In genomic region chr4:89285735-89286134, GRCh38 we compare ENCODE assay signal across 17 cellular contexts. TPM values are rescaled to one million over a fixed set of nuclear protein-coding genes. Genes with fewer than 3 reads are reported as not detected.
A peak's percentile ranks its signal among the peaks of the same experiment; 100 is the strongest.
DNase-seq lines count a peak whose midpoint lies in the region; ATAC-seq, FAIRE-seq and TF ChIP-seq lines count a peak whose summit lies in the region.
"Had no signal": no experiment of that assay in that cellular context is flagged by ENCODE, and none has a peak within 500 bp of the region (broad histone marks: within the 10 kb centered on the region; RNA-seq: fewer than 3 reads in every experiment).

No MANE protein-coding gene starts in this region.

- H3K9me3 ChIP-seq in CD4-positive, alpha-beta T cell (ENCODE audit: control insufficient read depth, low read length): no peaks in the 10 kb centered on the region
- H3K9me3 ChIP-seq in T-helper 17 cell (ENCODE audit: control insufficient read depth, low read length, poor library complexity, severe bottlenecking) (no peaks in the 10 kb centered on the region), lower lobe of right lung (no peaks in the 10 kb centered on the region)

- ATAC-seq in CD4-positive, alpha-beta T cell (ENCODE audit: poor library complexity): no peak
- ATAC-seq in GM18907 (IDR thresholded peaks at IDR 0.05; ENCODE audit: unreplicated experiment) (peak; percentile 62), T-helper 17 cell (no peak), lower lobe of right lung (no peak)
- ATAC-seq: PC-3, sciatic nerve had no signal

- no peaks in the 10 kb centered on the region for H3K27me3 Mint-ChIP-seq in CD4-positive, alpha-beta T cell
- no peaks in the 10 kb centered on the region for H3K27me3 Mint-ChIP-seq in T-helper 17 cell

- H3K36me3 ChIP-seq in lower lobe of right lung: no peaks in the 10 kb centered on the region

- no peaks in the 10 kb centered on the region for H3K9me3 Mint-ChIP-seq in CD4-positive, alpha-beta T cell
- H3K9me3 Mint-ChIP-seq: HFFc6, neural crest cell had no signal

- no peak for DNase-seq in CD4-positive, alpha-beta T cell
- DNase-seq in T-helper 17 cell (no peak), lower lobe of right lung (no peak), frontal cortex (ENCODE audit: low spot score in 2 of 2) (no peak), urothelium cell line (ENCODE audit: low spot score) (no peak), hippocampal formation (lab: John Stamatoyannopoulos, UW) (no peak)
- DNase-seq: activated CD4-positive, CD25-positive, alpha-beta regulatory T cell treated with anti-CD3 and anti-CD28 coated beads, Interleukin-2, amount 50 U/mL, for 72 hours; central memory CD4-positive, alpha-beta T cell; COR-L47; HFFc6; hypothalamus; NCI-H1092 treated with DMSO at 0.1 percent for 48 hours; NCI-H345; PC-3 had no signal

- peaks cover 94% of the 10 kb centered on the region for H3K4me1 Mint-ChIP-seq in CD4-positive, alpha-beta T cell (ENCODE audit: low read depth)
- peaks cover 77% of the 10 kb centered on the region for H3K4me1 Mint-ChIP-seq in T-helper 17 cell
- H3K4me1 Mint-ChIP-seq: neural crest cell had no signal

- intact Hi-C loops in CD4-positive, alpha-beta T cell (cut with DNase I, micrococcal nuclease): no loop called here
- intact Hi-C loops in lower lobe of right lung (cut with DNase I): no loop called here

- no peak overlapping the region for H3K27ac ChIP-seq in CD4-positive, alpha-beta T cell (ENCODE audit: low read depth, low read length)
- H3K27ac ChIP-seq in lower lobe of right lung: peak overlapping the region; percentile 2

- peak overlapping the region; percentile 89 for H3K27ac Mint-ChIP-seq in CD4-positive, alpha-beta T cell
- H3K27ac Mint-ChIP-seq in T-helper 17 cell: no peak overlapping the region
- H3K27ac Mint-ChIP-seq: HFFc6 had no signal

- no peaks in the 10 kb centered on the region for H3K27me3 ChIP-seq in CD4-positive, alpha-beta T cell (ENCODE audit: control insufficient read depth, insufficient read depth, low read length)
- H3K27me3 ChIP-seq in lower lobe of right lung (ENCODE audit: low read depth): no peaks in the 10 kb centered on the region

- H3K4me1 ChIP-seq in lower lobe of right lung: peaks cover 20% of the 10 kb centered on the region

- TF ChIP-seq CTCF in CD4-positive, alpha-beta T cell (IDR thresholded peaks at IDR 0.05): no peak
- no peak for TF ChIP-seq CTCF in lower lobe of right lung (IDR thresholded peaks at IDR 0.05)

- peaks cover 14% of the 10 kb centered on the region for H3K36me3 Mint-ChIP-seq in CD4-positive, alpha-beta T cell (ENCODE audit: low read depth)
- peaks cover 7% of the 10 kb centered on the region for H3K36me3 Mint-ChIP-seq in T-helper 17 cell (ENCODE audit: low read depth)

- peak overlapping the region; percentile 38 for H3K4me3 Mint-ChIP-seq in CD4-positive, alpha-beta T cell
- peak overlapping the region; percentile 91 for H3K4me3 Mint-ChIP-seq in T-helper 17 cell
- H3K4me3 Mint-ChIP-seq: HFFc6, neural crest cell had no signal

- no peak overlapping the region for H3K4me3 ChIP-seq in lower lobe of right lung

- CTCF ChIA-PET in CD4-positive, alpha-beta T cell (lab: Charles Lee): interaction anchor here (0.9 to 1.2 kb wide), 2 partner anchors 9 to 85 kb away, joined by 3 to 6 read pairs; no protein-coding TSS in a partner anchor

- POLR2A ChIA-PET in CD4-positive, alpha-beta T cell (lab: Charles Lee): interaction anchor here (0.5 to 5.7 kb wide), 4 partner anchors 8 to 59 kb away, joined by 3 to 48 read pairs (median 22); partner anchors contain the start of gene GPRIN3

- FAIRE-seq in frontal cortex (lab: Jason Lieb, UNC): no peak
- no peak for FAIRE-seq in urothelium cell line (lab: Jason Lieb, UNC)

RNA-seq across cellular contexts. Expression of gene GPRIN3, which starts 21.9 kb away (rescaled TPM):
- total RNA-seq in CD4-positive, alpha-beta T cell: 10 to 100 TPM; 46.4 TPM
- total RNA-seq in T-helper 17 cell (10 to 100 TPM; 88.5 to 89.7 TPM), lower lobe of right lung (34.2 TPM), frontal cortex (34.2 TPM)
- total RNA-seq: PC-3 had no signal
